26 cellular contexts compared by ENCODE assay signal in the genomic region with DNA sequence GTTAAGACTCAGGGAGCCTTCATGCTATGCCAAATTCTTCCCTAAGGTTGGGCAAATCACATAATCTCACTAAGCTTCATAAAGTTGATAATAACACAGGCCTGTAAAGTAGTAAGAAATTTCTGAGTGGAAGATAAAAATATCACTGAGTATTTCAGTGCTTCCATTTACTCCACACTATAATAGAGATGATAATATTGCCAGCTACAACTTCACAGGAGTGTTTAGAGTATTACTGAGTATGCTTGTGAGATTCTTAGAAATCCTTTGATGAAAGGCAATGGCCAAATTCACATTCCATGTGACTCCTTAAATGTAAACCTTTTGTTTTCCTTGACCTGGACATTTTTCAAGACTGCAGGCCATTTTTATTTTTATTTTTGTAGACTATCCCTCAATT.
"Had no signal": no experiment of that assay in that cellular context is flagged by ENCODE, and none has a peak within 500 bp of the region (broad histone marks: within the 10 kb centered on the region; RNA-seq: fewer than 3 reads in every experiment).

No MANE protein-coding gene starts in this region.

- FAIRE-seq: endometrium, frontal cortex, kidney had no signal

- H3K4me2 ChIP-seq: hepatocyte had no signal

- DNase-seq: colonic mucosa; cortex of kidney; effector CD8-positive, alpha-beta T cell; effector memory CD8-positive, alpha-beta T cell; endodermal cell; erythroblast; foreskin keratinocyte; heart left ventricle; hypothalamus; immature natural killer cell; islet precursor cell; kidney; kidney glomerular epithelial cell; left colon; left ventricle myocardium superior; lower lobe of right lung; mesenchymal stem cell; mucosa of descending colon; naive B cell had no signal

- H3K27me3 ChIP-seq: colonic mucosa, foreskin keratinocyte, gastroesophageal sphincter, heart left ventricle, hepatocyte had no signal

- H3K27ac ChIP-seq: colonic mucosa, epithelial cell of prostate, foreskin keratinocyte, heart left ventricle, hepatocyte, lower lobe of right lung had no signal

- H2AFZ ChIP-seq: hepatocyte had no signal

- H3K4me1 ChIP-seq: colonic mucosa, gastroesophageal sphincter, lower lobe of right lung had no signal

- H3K79me2 ChIP-seq: hepatocyte had no signal

- H3K9me3 ChIP-seq: colonic mucosa, gastroesophageal sphincter, lower lobe of right lung, mucosa of descending colon had no signal

- ATAC-seq: effector memory CD8-positive, alpha-beta T cell; esophagus mucosa; foreskin keratinocyte; gastroesophageal sphincter; heart left ventricle; left colon; left lobe of liver; left ventricle myocardium superior; mucosa of descending colon had no signal

- H3K4me3 ChIP-seq: colonic mucosa, gastroesophageal sphincter, heart left ventricle, hepatocyte, lower lobe of right lung, mucosa of descending colon had no signal

- H3K36me3 ChIP-seq: colonic mucosa, gastroesophageal sphincter had no signal
